1 cellular context compared by ENCODE assay signal in the genomic region with DNA sequence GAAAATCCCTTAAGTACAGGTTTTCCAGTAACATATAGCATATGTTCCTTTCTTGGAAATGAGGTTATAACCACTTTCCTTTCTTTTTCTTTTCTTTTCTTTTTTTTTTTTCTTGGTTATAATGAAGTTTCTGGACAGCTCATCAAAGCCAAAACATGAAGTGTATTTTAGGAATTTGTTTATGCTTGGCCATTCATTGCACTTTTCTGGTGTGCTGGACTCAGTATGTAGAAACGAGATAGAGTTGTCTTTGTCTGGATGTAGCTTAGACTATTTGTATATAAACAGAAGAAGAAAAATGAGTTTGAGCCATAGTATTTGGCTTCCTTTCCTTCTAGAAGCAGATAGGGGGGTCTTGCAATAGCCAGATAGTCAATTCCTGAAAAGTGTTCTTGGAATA.
TF ChIP-seq lines count a peak whose summit lies in the region.

No MANE protein-coding gene starts in this region.

TF ChIP-seq in SK-N-SH, 30 proteins besides CTCF, POLR2A, EP300 and RAD21 (continued from another document):
- TF ChIP-seq USF1 (IDR thresholded peaks at IDR 0.05; ENCODE audit: borderline replicate concordance, low read depth) (no peak), TEAD4 (IDR thresholded peaks at IDR 0.05; ENCODE audit: borderline replicate concordance, insufficient read depth) (no peak), FOSL2 (IDR thresholded peaks at IDR 0.05; ENCODE audit: borderline replicate concordance, low read depth) (no peak), FOXM1 (IDR thresholded peaks at IDR 0.05; ENCODE audit: low read depth) (no peak), POLR2AphosphoS5 (IDR thresholded peaks at IDR 0.05; ENCODE audit: low read depth, low read length) (no peak), GABPA (IDR thresholded peaks at IDR 0.05; ENCODE audit: low read depth) (no peak), EZH2phosphoT487 (IDR thresholded peaks at IDR 0.05; ENCODE audit: borderline replicate concordance, low read depth) (no peak), TCF12 (IDR thresholded peaks at IDR 0.05) (no peak), MXI1 (IDR thresholded peaks at IDR 0.05; ENCODE audit: low read depth, low read length) (no peak), CHD2 (IDR thresholded peaks at IDR 0.05; ENCODE audit: low read length, partially characterized antibody) (no peak), RXRA (IDR thresholded peaks at IDR 0.05; ENCODE audit: borderline replicate concordance, low read depth) (no peak)
- TF ChIP-seq, protein P1, sequence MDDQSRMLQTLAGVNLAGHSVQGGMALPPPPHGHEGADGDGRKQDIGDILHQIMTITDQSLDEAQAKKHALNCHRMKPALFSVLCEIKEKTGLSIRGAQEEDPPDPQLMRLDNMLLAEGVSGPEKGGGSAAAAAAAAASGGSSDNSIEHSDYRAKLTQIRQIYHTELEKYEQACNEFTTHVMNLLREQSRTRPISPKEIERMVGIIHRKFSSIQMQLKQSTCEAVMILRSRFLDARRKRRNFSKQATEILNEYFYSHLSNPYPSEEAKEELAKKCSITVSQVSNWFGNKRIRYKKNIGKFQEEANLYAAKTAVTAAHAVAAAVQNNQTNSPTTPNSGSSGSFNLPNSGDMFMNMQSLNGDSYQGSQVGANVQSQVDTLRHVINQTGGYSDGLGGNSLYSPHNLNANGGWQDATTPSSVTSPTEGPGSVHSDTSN (IDR thresholded peaks at IDR 0.05): no peak
